In genomic region chr3:23669541-23670255, GRCh38 we compare ENCODE assay signal across 28 cellular contexts.
DNase-seq lines count a peak whose midpoint lies in the region; ATAC-seq and TF ChIP-seq lines count a peak whose summit lies in the region.
"Had no signal": no experiment of that assay in that cellular context is flagged by ENCODE, and none has a peak within 500 bp of the region (broad histone marks: within the 10 kb centered on the region; RNA-seq: fewer than 3 reads in every experiment).

No MANE protein-coding gene starts in this region.

- peaks cover 8% of the 10 kb centered on the region; the same call in 1 of the 2 replicates for H3K4me1 ChIP-seq in GM23338 (ENCODE audit: insufficient read depth)
- H3K4me1 ChIP-seq in PC-9 (replicated peaks; ENCODE audit: insufficient read depth), result peaks cover 71% of the 10 kb centered on the region
- H3K4me1 ChIP-seq: BLaER1 had no signal

- intact Hi-C loops in PC-9 (cut with micrococcal nuclease; ENCODE audit: unreplicated experiment), result no loop called here
- intact Hi-C loops in posterior cingulate gyrus (cut with DNase I), result no loop called here

- H3K9me2 ChIP-seq in GM23338 (ENCODE audit: insufficient read depth), result peaks cover 8% of the 10 kb centered on the region; the same call in 1 of the 2 replicates
- no peaks in the 10 kb centered on the region for H3K9me2 ChIP-seq in PC-9 (ENCODE audit: insufficient read depth)

- H3K4me3 ChIP-seq in GM23338 (no peak overlapping the region), PC-9 (no peak overlapping the region), brain microvascular endothelial cell (ENCODE audit: low read depth, low read length) (no peak overlapping the region)
- H3K4me3 ChIP-seq: BLaER1, heart left ventricle, SK-N-MC, tibial nerve had no signal

- H3K4me3 Mint-ChIP-seq in GM23338 (no peak overlapping the region), brain (no peak overlapping the region)
- H3K4me3 Mint-ChIP-seq: activated CD4-positive, alpha-beta memory T cell treated with anti-CD3 and anti-CD28 coated beads for 36 hours; activated T-cell treated with anti-CD3 and anti-CD28 coated beads, Interleukin-2, amount 50 U/mL, for 72 hours; dendritic cell treated with granulocyte-macrophage colony-stimulating factor and Interleukin-4, amounts not matched to agents 40 ng/mL and 50 ng/mL, for 4 days; naive B cell; T-helper 17 cell had no signal

- H3F3A ChIP-seq in GM23338 (replicated peaks; ENCODE audit: low read depth) (0 out of 2 replicates have a peak, but pooled peaks cover 2% of the 10 kb centered on the region), PC-9 (ENCODE audit: insufficient read depth, low read depth) (peaks cover 41% of the 10 kb centered on the region)

- no peaks in the 10 kb centered on the region for H3K9me3 ChIP-seq in PC-9 (ENCODE audit: insufficient read depth, low read depth)
- H3K9me3 ChIP-seq: heart left ventricle, tibial nerve had no signal

- no peak overlapping the region for H3K27ac ChIP-seq in GM23338 (ENCODE audit: low read depth)
- peak overlapping the region; percentile 86 for H3K27ac ChIP-seq in PC-9
- H3K27ac ChIP-seq in brain microvascular endothelial cell, result no peak overlapping the region
- H3K27ac ChIP-seq: BLaER1, heart left ventricle, RWPE1, SK-N-MC, tibial nerve had no signal

- TF ChIP-seq CTCF in GM23338 (conservative IDR thresholded peaks at IDR 0.05; ENCODE audit: low read depth in 2 of 2) (no peak), PC-9 (conservative IDR thresholded peaks at IDR 0.05) (no peak), brain (conservative IDR thresholded peaks at IDR 0.05) (no peak), brain microvascular endothelial cell (IDR thresholded peaks at IDR 0.05; ENCODE audit: low read depth, low read length, missing control alignments) (no peak)

- CTCF ChIA-PET in PC-9 (lab: Charles Lee), result no interaction called here

- H3K36me3 Mint-ChIP-seq in GM23338 (ENCODE audit: low read depth) (no peaks in the 10 kb centered on the region), brain (no peaks in the 10 kb centered on the region)
- H3K36me3 Mint-ChIP-seq: activated CD4-positive, alpha-beta memory T cell treated with anti-CD3 and anti-CD28 coated beads for 36 hours; IgD-negative memory B cell; naive B cell had no signal

- H2AFZ ChIP-seq in GM23338 (peak overlapping the region; percentile 76; the same call in 1 of the 2 replicates), PC-9 (no peak overlapping the region)

- in situ Hi-C loops in brain microvascular endothelial cell (cut with HindIII; ENCODE audit: low pct_ligation_motif_present, low sequenced_read_pairs), result no loop called here

- no TSS peak for BruUV-seq in PC-9 (replicated peaks; lab: Mats Ljungman, UMichigan)

- DNase-seq in A172 (ENCODE audit: low spot score) (peak; percentile 52), GM23338 (ENCODE audit: low spot score) (no peak), PC-9 (peak in 1 of 2 experiments; percentile 62), brain microvascular endothelial cell (no peak), posterior cingulate gyrus (no peak), NCI-H446 treated with DMSO at 0.1 percent for 48 hours (lab: John Stamatoyannopoulos, UW) (no peak), occipital lobe (lab: John Stamatoyannopoulos, UW) (no peak)
- DNase-seq: activated CD4-positive, alpha-beta memory T cell treated with anti-CD3 and anti-CD28 coated beads for 36 hours; activated CD4-positive, CD25-positive, alpha-beta regulatory T cell treated with anti-CD3 and anti-CD28 coated beads, Interleukin-2, amount 50 U/mL, for 72 hours; activated T-cell treated with anti-CD3 and anti-CD28 coated beads, Interleukin-2, amount 50 U/mL, for 72 hours; foreskin fibroblast; heart left ventricle; midbrain; naive B cell; NCI-H1930; NCI-H526; nucleus accumbens; stimulated activated CD4-positive, alpha-beta T cell treated with anti-CD3 and anti-CD28 coated beads, Interleukin-15, amount 100 ng/mL, for 24 hours; stimulated activated CD4-positive, alpha-beta T cell treated with anti-CD3 and anti-CD28 coated beads, Interleukin-4, amount 100 ng/mL, for 4 hours; T-helper 17 cell had no signal

- H4K20me1 ChIP-seq in GM23338 (replicated peaks; ENCODE audit: insufficient read depth) (no peaks in the 10 kb centered on the region), PC-9 (ENCODE audit: insufficient read depth) (no peaks in the 10 kb centered on the region)
- H4K20me1 ChIP-seq: BLaER1 had no signal

- H3K27ac Mint-ChIP-seq in GM23338 (no peak overlapping the region), brain (peak overlapping the region in 3 of 5 experiments; percentile 2 to 12 (median 8))
- H3K27ac Mint-ChIP-seq: activated CD4-positive, alpha-beta memory T cell treated with anti-CD3 and anti-CD28 coated beads for 36 hours; activated T-cell treated with anti-CD3 and anti-CD28 coated beads, Interleukin-2, amount 50 U/mL, for 72 hours; dendritic cell treated with granulocyte-macrophage colony-stimulating factor and Interleukin-4, amounts not matched to agents 40 ng/mL and 50 ng/mL, for 4 days; IgD-negative memory B cell; naive B cell; T-helper 17 cell had no signal

- POLR2A ChIA-PET in PC-9 (lab: Charles Lee; ENCODE audit: unreplicated experiment), result interaction anchor here (0.6 to 1.3 kb wide), 2 partner anchors 8 to 1652 kb away, joined by 5 to 7 read pairs; no protein-coding TSS in a partner anchor

- H3K36me3 ChIP-seq in GM23338 (ENCODE audit: insufficient read depth), result no peaks in the 10 kb centered on the region
- no peaks in the 10 kb centered on the region for H3K36me3 ChIP-seq in PC-9 (ENCODE audit: low read depth)
- H3K36me3 ChIP-seq in brain microvascular endothelial cell (replicated peaks), result no peaks in the 10 kb centered on the region
- H3K36me3 ChIP-seq: BLaER1, heart left ventricle, tibial nerve had no signal

- H3K79me2 ChIP-seq in GM23338 (replicated peaks; ENCODE audit: insufficient read depth) (no peaks in the 10 kb centered on the region), PC-9 (ENCODE audit: low read depth) (no peaks in the 10 kb centered on the region)

- H3K4me2 ChIP-seq in GM23338 (no peak overlapping the region), PC-9 (peak overlapping the region; percentile 54)
- H3K4me2 ChIP-seq: BLaER1 had no signal

- H3K27me3 ChIP-seq in GM23338 (ENCODE audit: insufficient read depth), result peaks cover 13% of the 10 kb centered on the region
- no peaks in the 10 kb centered on the region for H3K27me3 ChIP-seq in PC-9 (ENCODE audit: insufficient read depth, low read depth)
- no peaks in the 10 kb centered on the region for H3K27me3 ChIP-seq in brain microvascular endothelial cell (replicated peaks)
- H3K27me3 ChIP-seq: BLaER1, tibial nerve had no signal

- no peak for ATAC-seq in GM23338
- ATAC-seq: activated T-cell treated with anti-CD3 and anti-CD28 coated beads, Interleukin-2, amount 50 U/mL, for 72 hours; esophagus mucosa; heart left ventricle; T-helper 17 cell had no signal

- H3K27me3 Mint-ChIP-seq in GM23338 (ENCODE audit: insufficient read depth, low read depth, poor library complexity) (peaks cover 5% of the 10 kb centered on the region), brain (peaks cover 4% of the 10 kb centered on the region)

- H3K4me1 Mint-ChIP-seq in GM23338 (peaks cover 16% of the 10 kb centered on the region), brain (peaks cover 17% of the 10 kb centered on the region)
- H3K4me1 Mint-ChIP-seq: T-helper 17 cell had no signal

- H3K9me3 Mint-ChIP-seq in GM23338 (no peaks in the 10 kb centered on the region), brain (no peaks in the 10 kb centered on the region)
- H3K9me3 Mint-ChIP-seq: activated CD4-positive, alpha-beta memory T cell treated with anti-CD3 and anti-CD28 coated beads for 36 hours; activated T-cell treated with anti-CD3 and anti-CD28 coated beads, Interleukin-2, amount 50 U/mL, for 72 hours; dendritic cell treated with granulocyte-macrophage colony-stimulating factor and Interleukin-4, amounts not matched to agents 40 ng/mL and 50 ng/mL, for 4 days; IgD-negative memory B cell; naive B cell had no signal

TF ChIP-seq in GM23338, 12 proteins besides CTCF, POLR2A, EP300 and RAD21:
- TF ChIP-seq STAT1 (IDR thresholded peaks at IDR 0.05; ENCODE audit: unreplicated experiment) (no peak), CREB1 (CRISPR knock-in tag; IDR thresholded peaks at IDR 0.05; ENCODE audit: low read depth) (no peak), ZNF331 (CRISPR knock-in tag; IDR thresholded peaks at IDR 0.05; ENCODE audit: low read depth) (no peak), ETS1 (IDR thresholded peaks at IDR 0.05) (no peak), EZH2phosphoT487 (IDR thresholded peaks at IDR 0.05; ENCODE audit: unreplicated experiment) (no peak), EZH2 (IDR thresholded peaks at IDR 0.05; ENCODE audit: low read depth, unreplicated experiment) (no peak)
TF ChIP-seq in GM23338: peak in this region for 0.
